ENCODE assay signal across 1 cellular context in the genomic region with DNA sequence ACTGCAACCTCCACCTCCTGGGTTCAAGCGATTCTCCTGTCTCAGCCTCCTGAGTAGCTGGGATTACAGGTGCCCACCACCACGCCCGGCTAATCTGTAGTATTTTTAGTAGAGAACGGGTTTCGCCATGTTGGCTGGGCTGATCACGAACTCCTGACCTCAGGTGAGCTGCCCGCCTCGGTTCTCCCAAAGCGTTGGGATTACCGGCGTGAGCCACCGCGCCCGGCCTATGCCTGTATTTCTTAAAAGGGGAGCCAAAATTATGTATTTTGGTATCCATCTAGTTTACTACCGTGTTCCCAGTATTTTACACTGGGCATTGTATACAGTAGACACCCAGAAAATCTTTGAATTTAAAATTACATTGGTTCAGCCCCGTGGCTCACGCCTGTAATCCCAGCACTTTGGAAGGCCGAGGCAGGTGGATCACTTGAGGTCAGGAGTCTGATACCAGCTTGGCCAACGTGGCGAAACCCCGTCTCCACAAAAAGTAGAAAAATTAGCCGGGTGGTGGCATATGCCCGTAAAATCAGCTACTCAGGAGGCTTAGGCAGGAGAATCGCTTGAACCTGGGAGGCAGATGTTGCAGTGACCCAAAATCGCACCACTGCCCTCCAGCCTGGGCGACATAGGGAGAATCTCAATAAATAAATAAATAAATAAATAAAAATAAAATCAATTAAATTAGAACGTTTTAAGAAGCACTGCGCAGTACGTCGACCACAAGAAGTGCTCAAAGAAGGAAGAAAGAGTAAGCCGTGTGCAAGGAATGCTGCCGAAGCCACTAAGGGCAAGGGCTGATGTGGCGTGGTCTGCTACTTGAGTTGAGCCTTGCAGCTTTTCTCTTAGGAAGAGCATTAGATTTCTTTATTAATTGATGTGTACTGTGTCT.
TF ChIP-seq lines count a peak whose summit lies in the region.

No MANE protein-coding gene starts in this region.

TF ChIP-seq in GM23338, 12 proteins besides CTCF, POLR2A, EP300 and RAD21 (continued from another document):
- TF ChIP-seq EZH2phosphoT487 (IDR thresholded peaks at IDR 0.05; ENCODE audit: unreplicated experiment) (no peak), ZNF114 (CRISPR knock-in tag; IDR thresholded peaks at IDR 0.05) (no peak), ZNF462 (CRISPR knock-in tag; IDR thresholded peaks at IDR 0.05) (no peak), JUNB (IDR thresholded peaks at IDR 0.05; ENCODE audit: unreplicated experiment) (no peak)
